ENCODE assay signal across 16 cellular contexts in the genomic region with DNA sequence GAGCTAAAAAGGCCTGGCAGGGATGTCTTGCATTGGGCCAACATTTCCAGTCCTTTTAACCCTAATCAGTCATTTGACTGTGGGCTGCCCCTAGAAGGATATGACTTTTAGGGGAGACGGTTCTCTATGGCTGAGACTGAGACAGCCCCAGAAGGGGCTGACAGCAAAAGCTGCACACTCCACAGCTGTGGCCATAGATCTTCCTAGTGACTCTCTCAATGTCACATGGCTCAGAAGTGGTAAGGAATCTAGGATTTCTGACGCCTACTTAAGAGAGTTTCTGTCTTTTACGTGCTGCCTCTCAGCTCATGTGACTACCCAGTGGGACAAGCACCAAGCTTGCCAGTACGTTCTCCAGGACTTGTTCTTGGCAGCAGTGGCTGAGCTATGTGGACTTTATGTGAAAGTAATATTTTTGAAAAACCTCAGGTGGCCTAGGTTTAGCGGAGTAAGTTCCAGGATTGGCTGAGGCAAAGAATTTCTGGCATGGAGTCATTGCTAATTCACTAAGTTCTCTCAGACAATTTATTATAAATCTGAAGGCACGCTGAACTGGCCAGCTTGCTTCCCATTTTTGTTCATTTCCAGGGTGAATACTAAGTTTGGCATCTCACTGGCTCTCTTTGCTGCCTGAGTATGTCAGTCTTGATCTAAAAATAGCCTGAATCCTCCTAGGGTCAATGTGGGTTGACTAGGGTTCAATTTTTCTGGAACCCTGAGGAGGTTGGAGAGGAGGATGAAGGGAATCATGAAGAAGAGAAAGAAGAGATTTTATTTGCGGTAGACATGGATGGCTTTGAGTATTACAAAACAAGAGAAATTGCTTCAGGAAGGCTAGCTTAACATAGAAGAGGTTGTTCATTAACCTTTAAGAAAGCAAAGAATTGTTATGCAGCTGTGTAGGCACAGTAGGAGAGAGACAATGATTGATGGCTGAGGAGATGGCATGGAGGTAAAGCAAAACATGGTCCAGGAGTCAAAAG.
DNase-seq lines count a peak whose midpoint lies in the region; ATAC-seq and TF ChIP-seq lines count a peak whose summit lies in the region.
"Had no signal": no experiment of that assay in that cellular context is flagged by ENCODE, and none has a peak within 500 bp of the region (broad histone marks: within the 10 kb centered on the region; RNA-seq: fewer than 3 reads in every experiment).

No MANE protein-coding gene starts in this region.

- 2 to 7% methylated on average over 7 of the region's 7 CpGs for WGBS in aorta, 2 donors

- H3K4me3 ChIP-seq in breast epithelium (no peak overlapping the region), fibroblast of the aortic adventitia (ENCODE audit: low read depth, low read length) (no peak overlapping the region), aorta (ENCODE audit: low read length in 2 of 2) (no peak overlapping the region)
- H3K4me3 ChIP-seq: psoas muscle had no signal

- no peaks in the 10 kb centered on the region for H3K27me3 Mint-ChIP-seq in MCF 10A (ENCODE audit: insufficient read depth, unreplicated experiment)
- H3K27me3 Mint-ChIP-seq in nephron progenitor cell (ENCODE audit: low read depth, poor library complexity): no peaks in the 10 kb centered on the region
- H3K27me3 Mint-ChIP-seq in activated T-helper 1 cell treated with anti-CD3 and anti-CD28 coated beads, Interleukin-12 subunit alpha, Interleukin-12 subunit beta, Interleukin-2, Interleukin-4 antibody, amounts not matched to agents 30 ng/mL and 10 ng/mL and 1 ng/mL, durations not matched to agents 14 hours and 24 hours and 36 hours (ENCODE audit: insufficient read depth): no peaks in the 10 kb centered on the region
- H3K27me3 Mint-ChIP-seq: activated naive CD8-positive, alpha-beta T cell; memory B cell had no signal

- CTCF ChIA-PET in MCF 10A (lab: Yijun Ruan, JAX): interaction anchor here (0.6 to 1.3 kb wide), 3 partner anchors 10 to 201 kb away, joined by 3 to 4 read pairs (median 3); no protein-coding TSS in a partner anchor

- H3K27ac ChIP-seq in breast epithelium (peak overlapping the region in 1 of 2 donors; percentile 40), aorta (ENCODE audit: low read depth in 1 of 2, low read length in 2 of 2) (peak overlapping the region; percentile 95 to 100)
- H3K27ac ChIP-seq: psoas muscle had no signal

- H3K36me3 ChIP-seq in breast epithelium: no peaks in the 10 kb centered on the region
- H3K36me3 ChIP-seq in aorta (ENCODE audit: control insufficient read depth in 1 of 2, insufficient read depth in 2 of 2, low read length in 1 of 2): no peaks in the 10 kb centered on the region

- no peak overlapping the region for H3K4me3 Mint-ChIP-seq in MCF 10A (ENCODE audit: unreplicated experiment)
- H3K4me3 Mint-ChIP-seq in nephron progenitor cell: no peak overlapping the region
- no peak overlapping the region for H3K4me3 Mint-ChIP-seq in activated T-helper 1 cell treated with anti-CD3 and anti-CD28 coated beads, Interleukin-12 subunit alpha, Interleukin-12 subunit beta, Interleukin-2, Interleukin-4 antibody, amounts not matched to agents 30 ng/mL and 10 ng/mL and 1 ng/mL, durations not matched to agents 14 hours and 24 hours and 36 hours
- H3K4me3 Mint-ChIP-seq: activated naive CD8-positive, alpha-beta T cell; memory B cell had no signal

- intact Hi-C loops in MCF 10A (cut with micrococcal nuclease) (no loop called here), breast epithelium (cut with DNase I; ENCODE audit: low total_unique reads) (no loop called here), aorta (cut with DNase I) (loop anchor here (2.0 to 5.0 kb wide), 3 partner anchors 44 to 56 kb away; no protein-coding TSS in a partner anchor)
- intact Hi-C loops in activated T-helper 1 cell treated with anti-CD3 and anti-CD28 coated beads, Interleukin-12 subunit alpha, Interleukin-12 subunit beta, Interleukin-2, Interleukin-4 antibody, amounts not matched to agents 30 ng/mL and 10 ng/mL and 1 ng/mL, durations not matched to agents 14 hours and 24 hours and 36 hours (cut with micrococcal nuclease): no loop called here

- no peak for TF ChIP-seq CTCF in MCF 10A (IDR thresholded peaks at IDR 0.05; ENCODE audit: unreplicated experiment)
- TF ChIP-seq CTCF in breast epithelium (IDR thresholded peaks at IDR 0.05): no peak
- no peak for TF ChIP-seq CTCF in fibroblast of the aortic adventitia (IDR thresholded peaks at IDR 0.05; ENCODE audit: insufficient read depth, low read length)
- no peak for TF ChIP-seq CTCF in nephron progenitor cell (IDR thresholded peaks at IDR 0.05)

- H3K4me1 ChIP-seq in breast epithelium (no peaks in the 10 kb centered on the region), aorta (ENCODE audit: control insufficient read depth in 1 of 2, insufficient read depth in 2 of 2, low read length in 2 of 2) (peaks cover 0 to 5% of the 10 kb centered on the region in 2 donors)
- H3K4me1 ChIP-seq: psoas muscle had no signal

- H3K36me3 Mint-ChIP-seq in MCF 10A (ENCODE audit: insufficient read depth, unreplicated experiment) (no peaks in the 10 kb centered on the region), nephron progenitor cell (ENCODE audit: low read depth) (no peaks in the 10 kb centered on the region)
- no peaks in the 10 kb centered on the region for H3K36me3 Mint-ChIP-seq in activated T-helper 1 cell treated with anti-CD3 and anti-CD28 coated beads, Interleukin-12 subunit alpha, Interleukin-12 subunit beta, Interleukin-2, Interleukin-4 antibody, amounts not matched to agents 30 ng/mL and 10 ng/mL and 1 ng/mL, durations not matched to agents 14 hours and 24 hours and 36 hours (ENCODE audit: low read depth)
- H3K36me3 Mint-ChIP-seq: memory B cell had no signal

- BruUV-seq in MCF 10A (replicated peaks; lab: Mats Ljungman, UMichigan): no TSS peak

- TF ChIP-seq POLR2A in breast epithelium (IDR thresholded peaks at IDR 0.05): no peak

- POLR2A ChIA-PET in MCF 10A (lab: Yijun Ruan, JAX): interaction anchor here (0.8 to 1.2 kb wide), 3 partner anchors 16 to 412 kb away, joined by 4 to 5 read pairs (median 4); no protein-coding TSS in a partner anchor

- H3K9me3 Mint-ChIP-seq in MCF 10A (ENCODE audit: unreplicated experiment) (peaks cover 11% of the 10 kb centered on the region), nephron progenitor cell (peaks cover 19% of the 10 kb centered on the region)
- peaks cover 30% of the 10 kb centered on the region for H3K9me3 Mint-ChIP-seq in activated T-helper 1 cell treated with anti-CD3 and anti-CD28 coated beads, Interleukin-12 subunit alpha, Interleukin-12 subunit beta, Interleukin-2, Interleukin-4 antibody, amounts not matched to agents 30 ng/mL and 10 ng/mL and 1 ng/mL, durations not matched to agents 14 hours and 24 hours and 36 hours

- peaks cover 20% of the 10 kb centered on the region for H3K4me1 Mint-ChIP-seq in MCF 10A (ENCODE audit: insufficient read depth, unreplicated experiment)
- H3K4me1 Mint-ChIP-seq in nephron progenitor cell: no peaks in the 10 kb centered on the region
- H3K4me1 Mint-ChIP-seq in activated T-helper 1 cell treated with anti-CD3 and anti-CD28 coated beads, Interleukin-12 subunit alpha, Interleukin-12 subunit beta, Interleukin-2, Interleukin-4 antibody, amounts not matched to agents 30 ng/mL and 10 ng/mL and 1 ng/mL, durations not matched to agents 14 hours and 24 hours and 36 hours (ENCODE audit: low read depth): no peaks in the 10 kb centered on the region
- H3K4me1 Mint-ChIP-seq: memory B cell had no signal

- ATAC-seq in aorta (ENCODE audit: low FRiP score): peak; percentile 92

- H3K9me3 ChIP-seq in breast epithelium: peaks cover 0 to 25% of the 10 kb centered on the region in 2 donors
- H3K9me3 ChIP-seq in aorta (ENCODE audit: control insufficient read depth, low read length): no peaks in the 10 kb centered on the region

- H3K27me3 ChIP-seq in breast epithelium: no peaks in the 10 kb centered on the region
- no peaks in the 10 kb centered on the region for H3K27me3 ChIP-seq in aorta (ENCODE audit: control insufficient read depth in 1 of 2, insufficient read depth in 2 of 2, low read length in 1 of 2)

- H3K27ac Mint-ChIP-seq in MCF 10A (ENCODE audit: low read depth, unreplicated experiment) (peak overlapping the region; percentile 88), nephron progenitor cell (peak overlapping the region; percentile 3)
- no peak overlapping the region for H3K27ac Mint-ChIP-seq in activated T-helper 1 cell treated with anti-CD3 and anti-CD28 coated beads, Interleukin-12 subunit alpha, Interleukin-12 subunit beta, Interleukin-2, Interleukin-4 antibody, amounts not matched to agents 30 ng/mL and 10 ng/mL and 1 ng/mL, durations not matched to agents 14 hours and 24 hours and 36 hours
- H3K27ac Mint-ChIP-seq: activated naive CD8-positive, alpha-beta T cell; memory B cell had no signal

- DNase-seq in MCF 10A (ENCODE audit: unreplicated experiment) (no peak), breast epithelium (ENCODE audit: low spot score in 2 of 2) (no peak), fibroblast of the aortic adventitia (ENCODE audit: low read depth) (peak; percentile 91), nephron progenitor cell (no peak), aorta (peak; percentile 76 to 83), NCI-H2107 treated with DMSO at 0.1 percent for 48 hours (lab: John Stamatoyannopoulos, UW; ENCODE audit: unreplicated experiment) (no peak), HUDEP-2 (lab: John Stamatoyannopoulos, UW; ENCODE audit: unreplicated experiment in 76 of 76) (no peak)
- DNase-seq in activated T-helper 1 cell treated with anti-CD3 and anti-CD28 coated beads, Interleukin-12 subunit alpha, Interleukin-12 subunit beta, Interleukin-2, Interleukin-4 antibody, amounts not matched to agents 30 ng/mL and 10 ng/mL and 1 ng/mL, durations not matched to agents 14 hours and 24 hours and 36 hours (ENCODE audit: low spot score): no peak
- DNase-seq: activated CD8-positive, alpha-beta memory T cell treated with anti-CD3 and anti-CD28 coated beads for 24 hours; effector CD4-positive, alpha-beta T cell; NCI-H1417 treated with DMSO at 0.1 percent for 48 hours; NCI-H82; psoas muscle; SHP77 treated with DMSO at 0.1 percent for 48 hours had no signal

Comparison
In these comparisons a context has a peak if more than half of its experiments do, and no peak if none do; other contexts are left out.
1. DNase-seq: peak in fibroblast of the aortic adventitia (single experiment) and aorta (2 of 2); none in MCF 10A (single experiment), breast epithelium (0 of 2), nephron progenitor cell (single experiment), NCI-H2107 treated with DMSO at 0.1 percent for 48 hours (single experiment), HUDEP-2 (0 of 76) and activated T-helper 1 cell treated with anti-CD3 and anti-CD28 coated beads, Interleukin-12 subunit alpha, Interleukin-12 subunit beta, Interleukin-2, Interleukin-4 antibody, amounts not matched to agents 30 ng/mL and 10 ng/mL and 1 ng/mL, durations not matched to agents 14 hours and 24 hours and 36 hours (single experiment).
2. intact Hi-C loops: an anchor here in aorta (2.0 to 5.0 kb wide); none called in MCF 10A, breast epithelium and activated T-helper 1 cell treated with anti-CD3 and anti-CD28 coated beads, Interleukin-12 subunit alpha, Interleukin-12 subunit beta, Interleukin-2, Interleukin-4 antibody, amounts not matched to agents 30 ng/mL and 10 ng/mL and 1 ng/mL, durations not matched to agents 14 hours and 24 hours and 36 hours.